Comparison of ENCODE assay signal across 8 cellular contexts in genomic region chr9:19409406-19410194, GRCh38. TPM values are rescaled to one million over a fixed set of nuclear protein-coding genes. Genes with fewer than 3 reads are reported as not detected.
DNase-seq lines count a peak whose midpoint lies in the region; ATAC-seq and TF ChIP-seq lines count a peak whose summit lies in the region.

No MANE protein-coding gene starts in this region.

- DNase-seq in NCI-H1436 (lab: John Stamatoyannopoulos, UW) (peak; percentile 45), NCI-H1436 treated with DMSO at 0.1 percent for 48 hours (lab: John Stamatoyannopoulos, UW) (no peak), NCI-H774 (lab: John Stamatoyannopoulos, UW) (peak; percentile 30), astrocyte of the spinal cord (ENCODE audit: low read depth, low spot score) (no peak), spleen (peak; percentile 83), GF-D8 (lab: John Stamatoyannopoulos, UW) (no peak)

- in situ Hi-C loops in astrocyte of the spinal cord (cut with HindIII; ENCODE audit: low sequenced_read_pairs) = no loop called here

- no peaks in the 10 kb centered on the region for H3K36me3 ChIP-seq in iPS-20b (ENCODE audit: insufficient read depth, low read depth, low read length)
- H3K36me3 ChIP-seq in spleen = no peaks in the 10 kb centered on the region

- H3K4me3 ChIP-seq in astrocyte of the spinal cord (ENCODE audit: low read depth, low read length) (peak overlapping the region; percentile 62), iPS-20b (ENCODE audit: low read length) (peak overlapping the region; percentile 89), spleen (peak overlapping the region; percentile 75 to 92 (median 82))

- H3K9me3 ChIP-seq in iPS-20b (ENCODE audit: insufficient read depth, low read depth, low read length) (no peaks in the 10 kb centered on the region), spleen (no peaks in the 10 kb centered on the region)

- TF ChIP-seq POLR2A in spleen (IDR thresholded peaks at IDR 0.05) = no peak

- ATAC-seq in HG02840 (IDR thresholded peaks at IDR 0.05; ENCODE audit: low FRiP score, unreplicated experiment) = peak; percentile 1

- H3K27me3 ChIP-seq in iPS-20b (ENCODE audit: insufficient read depth, low read length) (peaks cover 18% of the 10 kb centered on the region), spleen (replicated peaks in 1 of 7) (no peaks in the 10 kb centered on the region)

- intact Hi-C loops in spleen (cut with DNase I; ENCODE audit: low total_unique reads) = no loop called here

- no peak overlapping the region for H3K27ac ChIP-seq in iPS-20b (ENCODE audit: low read length)
- H3K27ac ChIP-seq in spleen = peak overlapping the region; percentile 72 to 89 (median 84)

- 2 to 5% (median 3%) methylated on average over 17 of the region's 17 CpGs for WGBS in spleen, 5 donors

- peak overlapping the region; percentile 79; the same call in 1 of the 2 replicates for H3K9ac ChIP-seq in iPS-20b (ENCODE audit: low read depth, low read length)

- TF ChIP-seq CTCF in astrocyte of the spinal cord (IDR thresholded peaks at IDR 0.05; ENCODE audit: low read depth, low read length) (no peak), spleen (IDR thresholded peaks at IDR 0.05 in 8 of 11, conservative IDR thresholded peaks at IDR 0.05 in 3 of 11) (no peak)

- H3K4me1 ChIP-seq in iPS-20b (ENCODE audit: insufficient read depth, low read length) = peaks cover 12% of the 10 kb centered on the region; the same call in 1 of the 2 replicates
- peaks cover 3 to 26% (median 15%) of the 10 kb centered on the region in 6 donors for H3K4me1 ChIP-seq in spleen

RNA-seq across cellular contexts. Expression of gene ACER2, which starts 0.8 kb away (rescaled TPM):
- 1 to 10 TPM; 2.7 to 7.2 (median 4.4) TPM for total RNA-seq in spleen
- polyA plus RNA-seq in spleen = under 1 TPM; 0.09 to 0.45 (median 0.15) TPM

RNA-seq across cellular contexts. Expression of gene RPS6, which starts 29.6 kb away (rescaled TPM):
- 1,000 to 10,000 TPM; 1,469 to 2,475 (median 2,018) TPM for total RNA-seq in spleen
- over 10,000 TPM in 1 of 3 donors, 1,000 to 10,000 TPM in 2; 6,819 to 10,298 (median 7,837) TPM for polyA plus RNA-seq in spleen

Comparison
In these comparisons a context has a peak if more than half of its experiments do, and no peak if none do; other contexts are left out.
1. DNase-seq: peak in NCI-H1436 (single experiment), NCI-H774 (single experiment) and spleen (single experiment); none in NCI-H1436 treated with DMSO at 0.1 percent for 48 hours (single experiment), astrocyte of the spinal cord (single experiment) and GF-D8 (single experiment).
2. Peak in every context shown above with its lines, with median percentiles within 50 percentile points of each other: H3K4me3 ChIP-seq.